Comparison of ENCODE assay signal across 1 cellular context in the genomic region with DNA sequence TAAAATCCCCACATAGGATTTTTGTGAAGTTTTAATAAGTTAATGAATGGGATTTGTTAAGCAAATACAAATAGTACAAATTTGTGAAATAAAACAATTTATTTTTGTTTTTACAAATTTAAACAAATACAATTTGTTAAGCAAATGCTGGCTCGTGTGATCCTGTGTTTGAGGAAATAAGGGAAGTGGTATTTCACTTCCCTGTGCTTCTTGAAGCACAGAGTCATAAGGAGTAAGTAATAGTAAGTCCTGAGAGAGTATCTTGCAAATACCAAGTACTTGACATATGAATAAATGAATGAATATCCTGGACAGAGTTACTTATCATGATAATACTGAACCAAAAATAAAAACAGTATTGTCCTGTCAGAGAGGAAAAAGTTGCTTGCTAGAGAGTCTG.
TF ChIP-seq lines count a peak whose summit lies in the region.

No MANE protein-coding gene starts in this region.

TF ChIP-seq in SK-N-SH, 30 proteins besides CTCF, POLR2A, EP300 and RAD21 (continued from another document):
- TF ChIP-seq, protein P1, sequence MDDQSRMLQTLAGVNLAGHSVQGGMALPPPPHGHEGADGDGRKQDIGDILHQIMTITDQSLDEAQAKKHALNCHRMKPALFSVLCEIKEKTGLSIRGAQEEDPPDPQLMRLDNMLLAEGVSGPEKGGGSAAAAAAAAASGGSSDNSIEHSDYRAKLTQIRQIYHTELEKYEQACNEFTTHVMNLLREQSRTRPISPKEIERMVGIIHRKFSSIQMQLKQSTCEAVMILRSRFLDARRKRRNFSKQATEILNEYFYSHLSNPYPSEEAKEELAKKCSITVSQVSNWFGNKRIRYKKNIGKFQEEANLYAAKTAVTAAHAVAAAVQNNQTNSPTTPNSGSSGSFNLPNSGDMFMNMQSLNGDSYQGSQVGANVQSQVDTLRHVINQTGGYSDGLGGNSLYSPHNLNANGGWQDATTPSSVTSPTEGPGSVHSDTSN (IDR thresholded peaks at IDR 0.05): no peak
- TF ChIP-seq TCF12 (IDR thresholded peaks at IDR 0.05): no peak
- TF ChIP-seq RXRA (IDR thresholded peaks at IDR 0.05; ENCODE audit: borderline replicate concordance, low read depth): no peak
- TF ChIP-seq SMC3 (IDR thresholded peaks at IDR 0.05; ENCODE audit: low read depth, low read length): no peak
TF ChIP-seq in SK-N-SH: peak in this region for 0.
